1 cellular context compared by ENCODE assay signal in the genomic region with DNA sequence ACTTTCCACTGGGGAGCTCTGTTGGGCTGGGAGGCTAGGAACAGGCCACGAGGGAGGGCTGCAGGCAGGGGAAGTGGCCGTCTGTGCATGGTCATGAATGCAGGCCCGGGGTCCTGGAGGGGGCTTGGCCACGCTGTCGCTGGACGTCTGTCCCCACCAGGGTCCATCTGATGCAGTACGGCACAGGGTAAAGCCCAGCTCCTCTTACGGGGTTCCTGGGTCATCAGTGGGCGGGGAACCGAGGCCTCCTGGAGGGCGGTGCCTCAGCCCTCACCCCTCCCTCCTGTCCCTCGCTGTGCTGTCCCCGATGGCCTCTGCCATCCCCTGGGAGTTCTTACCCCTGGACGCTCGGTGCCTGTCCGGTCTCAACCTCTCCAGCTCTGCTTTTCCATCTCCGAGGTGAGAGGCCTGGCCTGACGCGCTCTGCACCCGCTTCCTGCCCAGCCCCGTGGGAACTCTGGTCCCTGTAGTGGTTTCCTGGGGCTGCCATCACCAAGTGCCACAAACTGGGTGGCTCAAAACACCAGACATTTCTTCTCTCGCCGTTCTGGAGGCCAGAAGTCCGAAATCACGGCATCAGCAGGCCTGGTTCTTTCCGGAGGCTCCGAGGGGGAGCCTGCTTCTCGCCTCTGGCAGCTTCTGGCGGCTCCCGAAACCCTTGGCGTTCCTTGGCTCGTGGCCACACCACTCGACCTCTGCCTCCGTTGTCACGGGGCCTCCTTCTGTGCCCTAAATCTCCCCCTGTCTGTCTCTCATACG.
TF ChIP-seq lines count a peak whose summit lies in the region.

No MANE protein-coding gene starts in this region.

TF ChIP-seq in HEK293, 187 proteins besides CTCF, POLR2A, EP300 and RAD21 (continued from another document):
- peak; percentile 8; the same call in 1 of the 2 replicates for TF ChIP-seq ZNF600 (tag by site-specific recombination; IDR thresholded peaks at IDR 0.05)
- no peak for TF ChIP-seq GFI1B (tag by site-specific recombination; IDR thresholded peaks at IDR 0.05)
